Comparison of ENCODE assay signal across 11 cellular contexts in the genomic region with DNA sequence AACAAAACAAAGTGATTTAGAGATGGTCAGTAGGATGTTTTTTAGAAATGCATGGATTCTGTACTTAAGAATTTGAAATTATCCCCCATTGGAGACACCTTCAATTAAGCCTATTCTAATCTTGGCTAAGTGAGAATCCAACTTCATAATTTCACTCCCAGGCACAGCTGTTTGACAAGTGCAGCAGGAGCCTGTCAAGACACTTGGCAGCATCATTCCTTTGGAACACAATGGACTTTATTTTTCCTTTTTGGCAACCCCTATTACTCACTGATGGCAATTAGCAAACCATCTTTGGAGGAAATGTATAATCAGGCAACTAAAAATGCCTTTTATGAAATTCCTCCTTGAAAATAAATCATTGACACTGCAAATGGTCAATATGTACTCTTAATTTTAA.
"Had no signal": no experiment of that assay in that cellular context is flagged by ENCODE, and none has a peak within 500 bp of the region (broad histone marks: within the 10 kb centered on the region; RNA-seq: fewer than 3 reads in every experiment).

No MANE protein-coding gene starts in this region.

- H3K4me3 ChIP-seq: esophagus muscularis mucosa, tibial artery, vagina had no signal

- DNase-seq: activated CD4-positive, alpha-beta T cell treated with anti-CD3 and anti-CD28 coated beads for 1 hour; activated CD4-positive, alpha-beta T cell treated with anti-CD3 and anti-CD28 coated beads, Interleukin-2, amount 50 U/mL, for 48 hours; activated naive CD4-positive, alpha-beta T cell treated with anti-CD3 and anti-CD28 coated beads for 36 hours; activated naive CD8-positive, alpha-beta T cell treated with anti-CD3 and anti-CD28 coated beads, Interleukin-2, amount 50 U/mL, for 24 hours; aorta; kidney; mesenchymal stem cell; T-helper 9 cell; tibial artery had no signal

- H3K36me3 ChIP-seq: esophagus muscularis mucosa, tibial artery, vagina had no signal

- H3K9me3 ChIP-seq: esophagus muscularis mucosa, tibial artery, vagina had no signal

- H3K27me3 ChIP-seq: esophagus muscularis mucosa, tibial artery, vagina had no signal

- H3K27ac ChIP-seq: esophagus muscularis mucosa, tibial artery, vagina had no signal
